ENCODE assay signal across 9 cellular contexts in the genomic region with DNA sequence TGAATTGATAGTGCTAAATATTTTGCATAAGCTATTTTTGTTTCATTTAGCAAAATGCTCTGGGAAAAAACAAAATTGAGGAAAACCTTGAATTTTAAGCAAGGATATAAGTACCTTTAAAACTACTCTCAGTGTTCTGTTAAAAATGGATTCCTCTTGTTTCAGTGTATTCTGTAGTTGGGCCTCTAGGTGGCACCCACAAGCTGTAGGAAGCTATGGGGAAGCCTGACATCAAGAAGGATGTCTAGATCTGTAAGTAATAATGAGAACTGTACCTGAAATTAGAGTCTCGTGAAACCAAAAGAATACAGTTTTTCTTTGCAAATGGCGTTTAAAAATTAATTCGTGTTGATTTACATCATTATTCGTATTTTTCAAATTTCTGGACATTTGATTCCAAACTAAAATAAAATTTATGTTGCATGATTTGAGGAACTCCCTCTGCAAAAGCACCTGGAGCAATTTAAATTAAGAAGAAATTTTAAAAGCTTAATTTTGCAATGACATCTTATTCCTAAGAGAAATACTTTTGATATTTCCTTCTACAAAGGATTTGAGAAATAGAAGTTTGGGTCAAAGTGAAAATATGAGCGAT. TPM values are rescaled to one million over a fixed set of nuclear protein-coding genes. Genes with fewer than 3 reads are reported as not detected.
DNase-seq lines count a peak whose midpoint lies in the region; ATAC-seq and TF ChIP-seq lines count a peak whose summit lies in the region.
"Had no signal": no experiment of that assay in that cellular context is flagged by ENCODE, and none has a peak within 500 bp of the region (broad histone marks: within the 10 kb centered on the region; RNA-seq: fewer than 3 reads in every experiment).

No MANE protein-coding gene starts in this region.

- ATAC-seq in HCT116, result peak; percentile 85
- ATAC-seq in T-cell (replicated peaks in 1 of 4), result peak; percentile 81 to 89 (median 87)

- H3K4me3 ChIP-seq in HCT116 (replicated peaks in 1 of 2; ENCODE audit: low read depth in 1 of 2, low read length in 2 of 2), result no peak overlapping the region
- no peak overlapping the region for H3K4me3 ChIP-seq in Loucy (ENCODE audit: low read length, poor library complexity, severe bottlenecking)
- no peak overlapping the region for H3K4me3 ChIP-seq in astrocyte of the cerebellum (ENCODE audit: low read depth, low read length)
- no peak overlapping the region for H3K4me3 ChIP-seq in iPS DF 6.9 (ENCODE audit: low read length)

- CTCF ChIA-PET in HCT116 (lab: Charles Lee) (interaction anchor here (0.6 to 0.9 kb wide), 2 partner anchors 90 to 556 kb away, joined by 3 read pairs; no protein-coding TSS in a partner anchor), T-cell (lab: Charles Lee) (interaction anchor here (0.6 to 1.5 kb wide), 8 partner anchors 11 to 1382 kb away, joined by 3 to 7 read pairs (median 4); no protein-coding TSS in a partner anchor)

- H2AFZ ChIP-seq in HCT116 (ENCODE audit: low read depth, low read length, poor library complexity, severe bottlenecking) (no peak overlapping the region), Loucy (ENCODE audit: low read length) (peak overlapping the region; percentile 78; the same call in 1 of the 2 replicates)

- H3K27ac Mint-ChIP-seq in T-cell, result no peak overlapping the region

- WGBS in iPS DF 6.9 (ENCODE audit: insufficient coverage, insufficient read length), result no CpG with 5 or more reads among the region's 5 CpGs

- peak; percentile 67 to 88 (median 76) for TF ChIP-seq CTCF in HCT116 (IDR thresholded peaks at IDR 0.05 in 2 of 3, conservative IDR thresholded peaks at IDR 0.05 in 1 of 3; ENCODE audit: borderline replicate concordance in 1 of 3, insufficient read depth in 1 of 3, low read depth in 2 of 3, low read length in 2 of 3)
- peak; percentile 91 for TF ChIP-seq CTCF in Loucy (conservative IDR thresholded peaks at IDR 0.05; ENCODE audit: low read length)
- TF ChIP-seq CTCF in astrocyte of the cerebellum (IDR thresholded peaks at IDR 0.05; ENCODE audit: low read depth, low read length, missing control alignments), result peak; percentile 84

- TF ChIP-seq POLR2A in HCT116 (IDR thresholded peaks at IDR 0.05; ENCODE audit: borderline replicate concordance, extremely low read depth, insufficient read depth, insufficient read length), result no peak

- DNase-seq in NK-92 treated with Interleukin-12 subunit alpha and Interleukin-12 subunit beta, amount 100 ng/mL, for 24 hours (lab: John Stamatoyannopoulos, UW), result peak; percentile 0
- DNase-seq in NK-92 (lab: John Stamatoyannopoulos, UW; ENCODE audit: unreplicated experiment), result no peak
- DNase-seq in HCT116 (ENCODE audit: low read depth, low spot score), result peak; percentile 53
- DNase-seq in T-cell, result peak; percentile 14 to 56 (median 40)
- DNase-seq in astrocyte of the cerebellum (ENCODE audit: low read depth), result peak; percentile 60
- DNase-seq in iPS DF 6.9 (ENCODE audit: low read depth, low spot score), result peak; percentile 41
- DNase-seq in stimulated activated CD4-positive, alpha-beta T cell treated with anti-CD3 and anti-CD28 coated beads, Interleukin-15, amount 100 ng/mL, for 48 hours (ENCODE audit: low read depth in 2 of 2), result peak; percentile 30 to 45

- H3K4me1 ChIP-seq in HCT116 (ENCODE audit: control insufficient read depth in 1 of 2, insufficient read depth in 2 of 2, low read length in 2 of 2) (no peaks in the 10 kb centered on the region), Loucy (ENCODE audit: insufficient read depth, low read length, poor library complexity, severe bottlenecking) (peaks cover 9% of the 10 kb centered on the region), iPS DF 6.9 (ENCODE audit: control insufficient read depth, insufficient read depth, low read length) (no peaks in the 10 kb centered on the region)

- in situ Hi-C loops in astrocyte of the cerebellum (cut with HindIII; ENCODE audit: low sequenced_read_pairs), result no loop called here

- no peaks in the 10 kb centered on the region for H3F3A ChIP-seq in Loucy (ENCODE audit: low read depth)

- intact Hi-C loops in HCT116 (cut with micrococcal nuclease), result loop anchor here (1.0 to 10.0 kb wide), 4 partner anchors 526 to 1119 kb away; no protein-coding TSS in a partner anchor

- H3K9me2 ChIP-seq in HCT116 (ENCODE audit: insufficient read depth), result no peaks in the 10 kb centered on the region
- H3K9me2 ChIP-seq in Loucy (replicated peaks; ENCODE audit: low read depth, low read length), result no peaks in the 10 kb centered on the region

- peaks cover 7 to 12% (median 12%) of the 10 kb centered on the region in 3 donors for H3K4me1 Mint-ChIP-seq in T-cell

- H3K9me3 ChIP-seq in HCT116 (ENCODE audit: control insufficient read depth in 1 of 2, insufficient read depth in 1 of 2, low read depth in 1 of 2, low read length in 2 of 2) (no peaks in the 10 kb centered on the region), Loucy (ENCODE audit: insufficient read depth, low read depth, low read length) (no peaks in the 10 kb centered on the region), iPS DF 6.9 (ENCODE audit: control insufficient read depth, insufficient read depth, low read length) (no peaks in the 10 kb centered on the region)

- no peaks in the 10 kb centered on the region for H3K79me2 ChIP-seq in HCT116 (ENCODE audit: insufficient read depth, low read length)
- H3K79me2 ChIP-seq in Loucy (ENCODE audit: insufficient read depth, low read length), result no peaks in the 10 kb centered on the region

- H3K36me3 ChIP-seq in HCT116 (ENCODE audit: control insufficient read depth in 1 of 2, insufficient read depth in 2 of 2, low read length in 2 of 2) (no peaks in the 10 kb centered on the region), Loucy (ENCODE audit: insufficient read depth, low read length) (no peaks in the 10 kb centered on the region), iPS DF 6.9 (ENCODE audit: control insufficient read depth, insufficient read depth, low read length) (no peaks in the 10 kb centered on the region)

- H3K9ac ChIP-seq in HCT116 (ENCODE audit: low read length), result no peak overlapping the region
- H3K9ac ChIP-seq in Loucy (ENCODE audit: low read depth, low read length, poor library complexity, severe bottlenecking), result no peak overlapping the region

- H3K27me3 Mint-ChIP-seq in T-cell, result peaks cover 0 to 1% of the 10 kb centered on the region in 2 donors

- RAD21 ChIA-PET in HCT116 (lab: Charles Lee; ENCODE audit: low non-redundant PET in 1 of 2, low total read pairs in 2 of 2, uncharacterized antibody in 2 of 2, unreplicated experiment in 2 of 2), result no interaction called here

- BruUV-seq in HCT116 (replicated peaks; lab: Mats Ljungman, UMichigan), result no TSS peak

- no peak overlapping the region for H3K27ac ChIP-seq in HCT116 (ENCODE audit: low read depth, low read length)
- no peak overlapping the region for H3K27ac ChIP-seq in iPS DF 6.9 (ENCODE audit: low read length)

- H3K36me3 Mint-ChIP-seq in T-cell, result no peaks in the 10 kb centered on the region

- H3K4me3 Mint-ChIP-seq in T-cell, result no peak overlapping the region

- H4K20me1 ChIP-seq in HCT116 (ENCODE audit: insufficient read depth), result no peaks in the 10 kb centered on the region
- H4K20me1 ChIP-seq in Loucy (ENCODE audit: insufficient read depth, low read length, poor library complexity, severe bottlenecking), result no peaks in the 10 kb centered on the region

- TF ChIP-seq RAD21 in HCT116 (IDR thresholded peaks at IDR 0.05; ENCODE audit: low read depth), result peak; percentile 87

- POLR2A ChIA-PET in HCT116 (lab: Charles Lee) (no interaction called here), T-cell (lab: Charles Lee) (no interaction called here)

- H3K4me2 ChIP-seq in HCT116 (ENCODE audit: low read length), result no peak overlapping the region
- no peak overlapping the region for H3K4me2 ChIP-seq in Loucy (ENCODE audit: low read depth, low read length, poor library complexity, severe bottlenecking)

- H3K9me3 Mint-ChIP-seq in T-cell, result no peaks in the 10 kb centered on the region

- no peaks in the 10 kb centered on the region for H3K27me3 ChIP-seq in HCT116 (ENCODE audit: insufficient read depth, low read length)
- H3K27me3 ChIP-seq in Loucy (ENCODE audit: insufficient read depth, low read length, poor library complexity, severe bottlenecking), result no peaks in the 10 kb centered on the region
- H3K27me3 ChIP-seq in iPS DF 6.9 (ENCODE audit: control insufficient read depth, insufficient read depth, low read length), result no peaks in the 10 kb centered on the region

TF ChIP-seq in HCT116, 20 proteins besides CTCF, POLR2A, EP300 and RAD21:
- TF ChIP-seq, protein P1, sequence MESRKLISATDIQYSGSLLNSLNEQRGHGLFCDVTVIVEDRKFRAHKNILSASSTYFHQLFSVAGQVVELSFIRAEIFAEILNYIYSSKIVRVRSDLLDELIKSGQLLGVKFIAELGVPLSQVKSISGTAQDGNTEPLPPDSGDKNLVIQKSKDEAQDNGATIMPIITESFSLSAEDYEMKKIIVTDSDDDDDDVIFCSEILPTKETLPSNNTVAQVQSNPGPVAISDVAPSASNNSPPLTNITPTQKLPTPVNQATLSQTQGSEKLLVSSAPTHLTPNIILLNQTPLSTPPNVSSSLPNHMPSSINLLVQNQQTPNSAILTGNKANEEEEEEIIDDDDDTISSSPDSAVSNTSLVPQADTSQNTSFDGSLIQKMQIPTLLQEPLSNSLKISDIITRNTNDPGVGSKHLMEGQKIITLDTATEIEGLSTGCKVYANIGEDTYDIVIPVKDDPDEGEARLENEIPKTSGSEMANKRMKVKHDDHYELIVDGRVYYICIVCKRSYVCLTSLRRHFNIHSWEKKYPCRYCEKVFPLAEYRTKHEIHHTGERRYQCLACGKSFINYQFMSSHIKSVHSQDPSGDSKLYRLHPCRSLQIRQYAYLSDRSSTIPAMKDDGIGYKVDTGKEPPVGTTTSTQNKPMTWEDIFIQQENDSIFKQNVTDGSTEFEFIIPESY (IDR thresholded peaks at IDR 0.05; ENCODE audit: extremely low read depth, insufficient replicate concordance, low read length), result no peak
- no peak for TF ChIP-seq YY1 (IDR thresholded peaks at IDR 0.05; ENCODE audit: extremely low read depth, insufficient replicate concordance, low read depth, low read length)
- TF ChIP-seq, protein P2, sequence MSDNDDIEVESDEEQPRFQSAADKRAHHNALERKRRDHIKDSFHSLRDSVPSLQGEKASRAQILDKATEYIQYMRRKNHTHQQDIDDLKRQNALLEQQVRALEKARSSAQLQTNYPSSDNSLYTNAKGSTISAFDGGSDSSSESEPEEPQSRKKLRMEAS (IDR thresholded peaks at IDR 0.05), result no peak
- TF ChIP-seq CBX3 (IDR thresholded peaks at IDR 0.05; ENCODE audit: low read depth), result no peak

RNA-seq across cellular contexts. Expression of a gene that starts 51.2 kb away (rescaled TPM):
- total RNA-seq in HCT116 (2021; ENCODE audit: unreplicated experiment), result not detected
- 0.02 and 0.10 TPM in 2 replicates for polyA plus RNA-seq in HCT116 (2012)
- total RNA-seq in T-cell, result under 1 TPM in 1 of 5 donors, not detected in 4; 0.26 TPM
- total RNA-seq: temporal lobe had no signal
